Comparison of ENCODE assay signal across 8 cellular contexts in genomic region chr10:62433181-62433692, GRCh38. TPM values are rescaled to one million over a fixed set of nuclear protein-coding genes. Genes with fewer than 3 reads are reported as not detected.
DNase-seq lines count a peak whose midpoint lies in the region; ATAC-seq and TF ChIP-seq lines count a peak whose summit lies in the region.

No MANE protein-coding gene starts in this region.

- H3K9ac ChIP-seq in fibroblast of lung (ENCODE audit: insufficient read depth, low read length) = no peak overlapping the region

- H3K79me2 ChIP-seq in fibroblast of lung (ENCODE audit: control insufficient read depth, insufficient read depth, low read length) = no peaks in the 10 kb centered on the region

- no peak overlapping the region for H3K4me3 Mint-ChIP-seq in activated CD8-positive, alpha-beta T cell treated with anti-CD3 and anti-CD28 coated beads, Interleukin-2, amount 10 ng/mL, durations not matched to agents 7 days and 5 days

- H2AFZ ChIP-seq in fibroblast of lung (ENCODE audit: low read length) = no peak overlapping the region

- H3K36me3 ChIP-seq in fibroblast of lung (ENCODE audit: control insufficient read depth, insufficient read depth, low read length) = no peaks in the 10 kb centered on the region

- H3K27ac Mint-ChIP-seq in activated CD8-positive, alpha-beta T cell treated with anti-CD3 and anti-CD28 coated beads, Interleukin-2, amount 10 ng/mL, durations not matched to agents 7 days and 5 days = no peak overlapping the region

- H3K4me1 ChIP-seq in fibroblast of lung (ENCODE audit: control insufficient read depth, extremely low read depth, insufficient read depth, low read length) = peaks cover 7% of the 10 kb centered on the region

- POLR2A ChIA-PET in activated CD8-positive, alpha-beta T cell treated with anti-CD3 and anti-CD28 coated beads, Interleukin-2, amount 10 ng/mL, durations not matched to agents 7 days and 5 days (lab: Charles Lee) = no interaction called here

- peaks cover 9% of the 10 kb centered on the region for H3K27me3 Mint-ChIP-seq in activated CD8-positive, alpha-beta T cell treated with anti-CD3 and anti-CD28 coated beads, Interleukin-2, amount 10 ng/mL, durations not matched to agents 7 days and 5 days (ENCODE audit: low read depth)

- H4K20me1 ChIP-seq in fibroblast of lung (ENCODE audit: control insufficient read depth, extremely low read depth, insufficient read depth, low read length) = no peaks in the 10 kb centered on the region

- peaks cover 8% of the 10 kb centered on the region for H3K4me1 Mint-ChIP-seq in activated CD8-positive, alpha-beta T cell treated with anti-CD3 and anti-CD28 coated beads, Interleukin-2, amount 10 ng/mL, durations not matched to agents 7 days and 5 days (ENCODE audit: low read depth)

- CTCF ChIA-PET in activated CD8-positive, alpha-beta T cell treated with anti-CD3 and anti-CD28 coated beads, Interleukin-2, amount 10 ng/mL, durations not matched to agents 7 days and 5 days (lab: Charles Lee) = interaction anchor here (0.8 kb wide), 2 partner anchors 161 to 169 kb away, joined by 3 read pairs; no protein-coding TSS in a partner anchor

- H3K9me3 Mint-ChIP-seq in activated CD8-positive, alpha-beta T cell treated with anti-CD3 and anti-CD28 coated beads, Interleukin-2, amount 10 ng/mL, durations not matched to agents 7 days and 5 days (ENCODE audit: insufficient read depth) = no peaks in the 10 kb centered on the region

- H3K27me3 ChIP-seq in fibroblast of lung (ENCODE audit: control insufficient read depth, insufficient read depth, low read length) = no peaks in the 10 kb centered on the region

- no peaks in the 10 kb centered on the region for H3K36me3 Mint-ChIP-seq in activated CD8-positive, alpha-beta T cell treated with anti-CD3 and anti-CD28 coated beads, Interleukin-2, amount 10 ng/mL, durations not matched to agents 7 days and 5 days (ENCODE audit: low read depth)

- no peak for TF ChIP-seq CTCF in fibroblast of lung (conservative IDR thresholded peaks at IDR 0.05 in 1 of 2, IDR thresholded peaks at IDR 0.05 in 1 of 2; ENCODE audit: low read depth in 1 of 2, low read length in 2 of 2)

- no peaks in the 10 kb centered on the region for H3K9me3 ChIP-seq in fibroblast of lung (ENCODE audit: control insufficient read depth, insufficient read depth, low read depth, low read length)

- ATAC-seq in GM19467 (IDR thresholded peaks at IDR 0.05; ENCODE audit: unreplicated experiment) = peak; percentile 79
- ATAC-seq in HG03521 (IDR thresholded peaks at IDR 0.05; ENCODE audit: unreplicated experiment) = peak; percentile 80
- ATAC-seq in activated CD8-positive, alpha-beta T cell treated with anti-CD3 and anti-CD28 coated beads, Interleukin-2, amount 10 ng/mL, durations not matched to agents 7 days and 5 days = no peak

- no peak overlapping the region for H3K27ac ChIP-seq in fibroblast of lung (ENCODE audit: insufficient read depth, low read length)

- DNase-seq in AG08396 (ENCODE audit: low spot score) (peak; percentile 71), fibroblast of lung (ENCODE audit: low read depth in 2 of 2) (peak; percentile 88 to 99), NCI-H1694 (lab: John Stamatoyannopoulos, UW) (no peak), DMS153 treated with DMSO at 0.1 percent for 48 hours (lab: John Stamatoyannopoulos, UW; ENCODE audit: unreplicated experiment) (no peak)
- peak; percentile 26 for DNase-seq in activated CD8-positive, alpha-beta T cell treated with anti-CD3 and anti-CD28 coated beads, Interleukin-2, amount 10 ng/mL, durations not matched to agents 7 days and 5 days
- peak; percentile 53 to 63 for DNase-seq in stimulated activated CD4-positive, alpha-beta T cell treated with anti-CD3 and anti-CD28 coated beads, Interleukin-12 subunit alpha, Interleukin-12 subunit beta, amount 100 ng/mL, for 24 hours (ENCODE audit: low read depth in 2 of 2)

- peak overlapping the region; percentile 56 for H3K4me2 ChIP-seq in fibroblast of lung (ENCODE audit: extremely low read depth, insufficient read depth, low read length)

- H3K4me3 ChIP-seq in fibroblast of lung (replicated peaks in 1 of 4; ENCODE audit: control extremely low read depth in 1 of 4, insufficient read depth in 1 of 4, low read depth in 3 of 4, low read length in 4 of 4) = no peak overlapping the region

RNA-seq across cellular contexts. Expression of gene ZNF365, which starts 59.1 kb away (rescaled TPM):
- total RNA-seq in activated CD8-positive, alpha-beta T cell treated with anti-CD3 and anti-CD28 coated beads, Interleukin-2, amount 10 ng/mL, durations not matched to agents 7 days and 5 days = not detected
- 2.8 and 5.8 TPM in 2 replicates for total RNA-seq in fibroblast of lung
- polyA plus RNA-seq in fibroblast of lung = 1.2 and 3.0 TPM in 2 replicates
- polyA plus RNA-seq in fibroblast of lung (2012) = 0.58 and 1.9 TPM in 2 replicates
- 0.74 and 2.2 TPM in 2 replicates for polyA minus RNA-seq in fibroblast of lung (ENCODE audit: low replicate concordance)

Comparison
In these comparisons a context has a peak if more than half of its experiments do, and no peak if none do; other contexts are left out.
1. DNase-seq: peak in AG08396 (single experiment), activated CD8-positive, alpha-beta T cell treated with anti-CD3 and anti-CD28 coated beads, Interleukin-2, amount 10 ng/mL, durations not matched to agents 7 days and 5 days (single experiment), fibroblast of lung (2 of 2) and stimulated activated CD4-positive, alpha-beta T cell treated with anti-CD3 and anti-CD28 coated beads, Interleukin-12 subunit alpha, Interleukin-12 subunit beta, amount 100 ng/mL, for 24 hours (2 of 2); none in NCI-H1694 (single experiment) and DMS153 treated with DMSO at 0.1 percent for 48 hours (single experiment).